Comparison of ENCODE assay signal across 13 cellular contexts in genomic region chr6:118860880-118861279, GRCh38.
"Had no signal": no experiment of that assay in that cellular context is flagged by ENCODE, and none has a peak within 500 bp of the region (broad histone marks: within the 10 kb centered on the region; RNA-seq: fewer than 3 reads in every experiment).

No MANE protein-coding gene starts in this region.

- H3K27me3 ChIP-seq: hepatocyte, left lung, upper lobe of right lung had no signal

- H3K27ac ChIP-seq: hepatocyte, left lung, parathyroid adenoma, thoracic aorta, upper lobe of right lung had no signal

- H3K36me3 ChIP-seq: left lung, thoracic aorta, upper lobe of right lung had no signal

- H3K9me3 ChIP-seq: left lung, mucosa of descending colon, thoracic aorta, upper lobe of right lung had no signal

- DNase-seq: activated CD4-positive, alpha-beta T cell treated with anti-CD3 and anti-CD28 coated beads for 36 hours; activated CD4-positive, alpha-beta T cell treated with anti-CD3 and anti-CD28 coated beads, Interleukin-2, amount 50 U/mL, for 48 hours; effector memory CD8-positive, alpha-beta T cell; naive B cell; stimulated activated naive B cell treated with anti-CD40 and anti-IgM and Interleukin-4, amounts not matched to agents 10 μg/mL and 1 μg/mL and 100 μg/mL, for 72 hours; SW 1271; T-helper 2 cell; upper lobe of right lung had no signal

- H3K4me3 ChIP-seq: hepatocyte, left lung, mucosa of descending colon, thoracic aorta, upper lobe of right lung had no signal

- ATAC-seq: activated CD4-positive, alpha-beta T cell treated with anti-CD3 and anti-CD28 coated beads for 36 hours; effector memory CD8-positive, alpha-beta T cell; left lung; mucosa of descending colon; stimulated activated naive B cell treated with anti-CD40 and anti-IgM and Interleukin-4, amounts not matched to agents 10 μg/mL and 1 μg/mL and 100 μg/mL, for 72 hours; upper lobe of right lung had no signal
